Comparison of ENCODE assay signal across 8 cellular contexts in the genomic region with DNA sequence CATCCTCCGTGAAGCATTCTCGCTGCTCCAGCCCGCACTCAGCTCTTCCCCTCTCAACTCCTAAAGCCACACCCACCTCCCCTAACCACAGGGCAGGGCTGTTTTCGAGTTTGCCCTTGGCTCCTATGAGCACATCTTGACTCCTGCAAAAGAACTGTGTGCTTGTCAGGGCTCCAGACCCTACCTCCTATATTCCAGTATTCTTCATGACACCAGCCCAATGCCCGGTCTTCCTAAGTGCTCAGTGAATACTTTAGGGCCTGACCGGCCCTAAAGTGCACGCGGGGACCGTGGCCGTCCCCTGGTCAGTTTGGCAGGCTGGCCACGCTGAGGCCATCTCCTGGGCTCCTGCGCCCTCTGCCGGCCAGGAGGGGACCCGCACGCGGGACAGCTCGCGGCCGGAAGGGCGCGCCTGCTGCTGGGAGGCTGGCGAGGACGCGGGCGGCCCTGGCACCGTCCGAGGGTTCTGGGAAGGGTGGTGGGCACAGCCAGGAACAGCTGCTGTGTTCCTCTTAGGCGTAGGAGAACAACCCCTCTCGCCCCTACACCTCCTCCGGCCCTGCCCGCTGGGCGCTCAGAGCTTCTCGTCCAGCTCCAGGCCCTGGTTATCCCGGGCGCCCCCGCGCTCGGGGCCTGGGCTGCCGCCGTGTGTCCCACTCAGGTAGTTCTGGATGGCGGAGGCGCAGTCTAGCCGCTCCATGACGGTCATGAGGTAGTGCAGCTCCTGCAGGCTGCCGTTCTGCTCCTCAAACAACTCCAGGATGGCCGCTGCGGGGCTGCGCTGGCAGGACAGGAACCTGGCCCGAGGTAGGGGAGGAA. TPM values are rescaled to one million over a fixed set of nuclear protein-coding genes. Genes with fewer than 3 reads are reported as not detected.
A peak's percentile ranks its signal among the peaks of the same experiment; 100 is the strongest.
DNase-seq lines count a peak whose midpoint lies in the region; ATAC-seq and TF ChIP-seq lines count a peak whose summit lies in the region.

No MANE protein-coding gene starts in this region.

- TF ChIP-seq CTCF in osteocyte (IDR thresholded peaks at IDR 0.05) (peak; percentile 100), testis (IDR thresholded peaks at IDR 0.05) (peak; percentile 91 to 96 (median 95))

- intact Hi-C loops in head of caudate nucleus (cut with DNase I), result no loop called here
- intact Hi-C loops in testis (cut with DNase I; ENCODE audit: low total_unique reads), result no loop called here

- H3K27ac ChIP-seq in HUES48 (ENCODE audit: low read depth, low read length), result peak overlapping the region; percentile 11
- H3K27ac ChIP-seq in testis, result peak overlapping the region; percentile 8 to 34

- DNase-seq in DMS153 treated with DMSO at 0.1 percent for 48 hours (lab: John Stamatoyannopoulos, UW; ENCODE audit: unreplicated experiment) (peak; percentile 81), SHP77 treated with DMSO at 0.1 percent for 48 hours (lab: John Stamatoyannopoulos, UW) (peak; percentile 76), head of caudate nucleus (peak; percentile 20 to 91 (median 76)), osteocyte (ENCODE audit: extremely low spot score, unreplicated experiment) (peak; percentile 96), testis (peak; percentile 90)
- peak; percentile 84 for DNase-seq in activated naive CD4-positive, alpha-beta T cell treated with anti-CD3 and anti-CD28 coated beads, Interleukin-2, amount 10 ng/mL, durations not matched to agents 7 days and 5 days

- peaks cover 19% of the 10 kb centered on the region for H3K4me1 ChIP-seq in HUES48 (ENCODE audit: control insufficient read depth, insufficient read depth, low read length)
- H3K4me1 ChIP-seq in testis, result peaks cover 11% of the 10 kb centered on the region

- TF ChIP-seq POLR2A in testis (IDR thresholded peaks at IDR 0.05), result no peak

- peak overlapping the region; percentile 72 for H3K4me3 Mint-ChIP-seq in activated naive CD4-positive, alpha-beta T cell treated with anti-CD3 and anti-CD28 coated beads, Interleukin-2, amount 10 ng/mL, durations not matched to agents 7 days and 5 days
- peak overlapping the region; percentile 82 for H3K4me3 Mint-ChIP-seq in osteocyte (ENCODE audit: unreplicated experiment)

- H3K36me3 ChIP-seq in HUES48 (ENCODE audit: control insufficient read depth, insufficient read depth, low read length) (no peaks in the 10 kb centered on the region), testis (ENCODE audit: low read depth, missing control alignments) (no peaks in the 10 kb centered on the region)

- no peaks in the 10 kb centered on the region for H3K27me3 ChIP-seq in HUES48 (ENCODE audit: control insufficient read depth, insufficient read depth, low read length)
- no peaks in the 10 kb centered on the region for H3K27me3 ChIP-seq in testis

- peak; percentile 84 for ATAC-seq in GM21381 (IDR thresholded peaks at IDR 0.05; ENCODE audit: unreplicated experiment)

- H3K9me3 Mint-ChIP-seq in activated naive CD4-positive, alpha-beta T cell treated with anti-CD3 and anti-CD28 coated beads, Interleukin-2, amount 10 ng/mL, durations not matched to agents 7 days and 5 days, result no peaks in the 10 kb centered on the region
- no peaks in the 10 kb centered on the region for H3K9me3 Mint-ChIP-seq in osteocyte (ENCODE audit: unreplicated experiment)

- peaks cover 24% of the 10 kb centered on the region for H3K4me1 Mint-ChIP-seq in activated naive CD4-positive, alpha-beta T cell treated with anti-CD3 and anti-CD28 coated beads, Interleukin-2, amount 10 ng/mL, durations not matched to agents 7 days and 5 days
- peaks cover 29% of the 10 kb centered on the region for H3K4me1 Mint-ChIP-seq in osteocyte (ENCODE audit: unreplicated experiment)

- H3K4me3 ChIP-seq in HUES48 (ENCODE audit: low read depth, low read length), result peak overlapping the region; percentile 72
- peak overlapping the region; percentile 63 to 64 for H3K4me3 ChIP-seq in testis

- CTCF ChIA-PET in activated naive CD4-positive, alpha-beta T cell treated with anti-CD3 and anti-CD28 coated beads, Interleukin-2, amount 10 ng/mL, durations not matched to agents 7 days and 5 days (lab: Charles Lee), result interaction anchor here (0.6 to 10.4 kb wide), 31 partner anchors 10 to 818 kb away, joined by 3 to 113 read pairs (median 4); a partner anchor contains a TSS

- no peaks in the 10 kb centered on the region for H3K36me3 Mint-ChIP-seq in activated naive CD4-positive, alpha-beta T cell treated with anti-CD3 and anti-CD28 coated beads, Interleukin-2, amount 10 ng/mL, durations not matched to agents 7 days and 5 days
- no peaks in the 10 kb centered on the region for H3K36me3 Mint-ChIP-seq in osteocyte (ENCODE audit: unreplicated experiment)

- 3 to 4% methylated on average over 8 to 48 of the region's 49 CpGs for WGBS in testis, 2 donors

- H3K9me3 ChIP-seq in HUES48 (ENCODE audit: control insufficient read depth, insufficient read depth, low read length), result no peaks in the 10 kb centered on the region
- H3K9me3 ChIP-seq in testis, result no peaks in the 10 kb centered on the region

- peak overlapping the region; percentile 84 for H3K27ac Mint-ChIP-seq in activated naive CD4-positive, alpha-beta T cell treated with anti-CD3 and anti-CD28 coated beads, Interleukin-2, amount 10 ng/mL, durations not matched to agents 7 days and 5 days
- peak overlapping the region; percentile 80 for H3K27ac Mint-ChIP-seq in osteocyte (ENCODE audit: unreplicated experiment)

- no peaks in the 10 kb centered on the region for H3K27me3 Mint-ChIP-seq in activated naive CD4-positive, alpha-beta T cell treated with anti-CD3 and anti-CD28 coated beads, Interleukin-2, amount 10 ng/mL, durations not matched to agents 7 days and 5 days
- H3K27me3 Mint-ChIP-seq in osteocyte (ENCODE audit: unreplicated experiment), result peaks cover 4% of the 10 kb centered on the region

- peak overlapping the region; percentile 67 for H3K9ac ChIP-seq in HUES48 (ENCODE audit: low read depth, low read length)

RNA-seq across cellular contexts. Expression of a gene that starts 11.0 kb away (rescaled TPM):
- total RNA-seq in osteocyte, result 0.51 and 0.76 TPM in 2 replicates
- 1 to 10 TPM; 2.0 to 3.2 TPM for total RNA-seq in testis
- polyA plus RNA-seq in testis (ENCODE audit: insufficient read depth, low read depth, low replicate concordance), result 3.1 TPM

RNA-seq across cellular contexts. Expression of a gene that starts 14.3 kb away (rescaled TPM):
- total RNA-seq in osteocyte (not detected in 2 replicates), testis (not detected)
- polyA plus RNA-seq in testis (ENCODE audit: insufficient read depth, low read depth, low replicate concordance), result not detected

RNA-seq across cellular contexts. Expression of a gene that starts 25.0 kb away (rescaled TPM):
- total RNA-seq in osteocyte (not detected in 2 replicates), testis (1 to 10 TPM in 1 of 2 donors, under 1 TPM in 1; 0.87 to 1.2 TPM)
- polyA plus RNA-seq in testis (ENCODE audit: insufficient read depth, low read depth, low replicate concordance), result 8.5 TPM

RNA-seq across cellular contexts. Expression of a gene that starts 44.1 kb away (rescaled TPM):
- total RNA-seq in osteocyte (14.7 and 17.2 TPM in 2 replicates), testis (10 to 100 TPM; 47.6 to 55.8 TPM)
- polyA plus RNA-seq in testis (ENCODE audit: insufficient read depth, low read depth, low replicate concordance), result 90.8 TPM

RNA-seq across cellular contexts. Expression of a gene that starts 44.8 kb away (rescaled TPM):
- 26.0 and 26.9 TPM in 2 replicates for total RNA-seq in osteocyte
- 10 to 100 TPM; 70.6 to 82.0 TPM for total RNA-seq in testis
- polyA plus RNA-seq in testis (ENCODE audit: insufficient read depth, low read depth, low replicate concordance), result 87.7 TPM

Comparison
In these comparisons a context has a peak if more than half of its experiments do, and no peak if none do; other contexts are left out.
1. Peak in every context shown above with its lines: DNase-seq, ATAC-seq, H3K4me3 ChIP-seq and H3K27ac ChIP-seq.